8 cellular contexts compared by ENCODE assay signal in genomic region chr4:1767770-1768366, GRCh38. TPM values are rescaled to one million over a fixed set of nuclear protein-coding genes. Genes with fewer than 3 reads are reported as not detected.
DNase-seq lines count a peak whose midpoint lies in the region; ATAC-seq and TF ChIP-seq lines count a peak whose summit lies in the region.

No MANE protein-coding gene starts in this region.

- 36 to 43% methylated on average over 15 to 16 of the region's 32 CpGs for WGBS in tibial nerve, 2 donors

- POLR2A ChIA-PET in activated naive CD8-positive, alpha-beta T cell treated with anti-CD3 and anti-CD28 coated beads, Interleukin-2, amount 10 ng/mL, durations not matched to agents 7 days and 5 days (lab: Charles Lee) = no interaction called here

- H3K4me1 Mint-ChIP-seq in activated naive CD8-positive, alpha-beta T cell treated with anti-CD3 and anti-CD28 coated beads, Interleukin-2, amount 10 ng/mL, durations not matched to agents 7 days and 5 days = no peaks in the 10 kb centered on the region
- H3K4me1 Mint-ChIP-seq in immature natural killer cell = peaks cover 0 to 2% of the 10 kb centered on the region in 2 donors

- no peak for ATAC-seq in activated naive CD8-positive, alpha-beta T cell treated with anti-CD3 and anti-CD28 coated beads, Interleukin-2, amount 10 ng/mL, durations not matched to agents 7 days and 5 days (ENCODE audit: low read depth)
- no peak for ATAC-seq in HG02610 (IDR thresholded peaks at IDR 0.05; ENCODE audit: unreplicated experiment)

- H3K4me3 ChIP-seq in tibial nerve = peak overlapping the region in 3 of 4 donors; percentile 22 to 53 (median 23)

- H3K4me1 ChIP-seq in tibial nerve = peaks cover 0 to 33% (median 20%) of the 10 kb centered on the region in 4 donors

- no peaks in the 10 kb centered on the region for H3K9me3 ChIP-seq in tibial nerve

- H3K27ac ChIP-seq in tibial nerve = no peak overlapping the region

- no peak overlapping the region for H3K27ac Mint-ChIP-seq in activated naive CD8-positive, alpha-beta T cell treated with anti-CD3 and anti-CD28 coated beads, Interleukin-2, amount 10 ng/mL, durations not matched to agents 7 days and 5 days
- H3K27ac Mint-ChIP-seq in immature natural killer cell = no peak overlapping the region

- no peak for TF ChIP-seq POLR2A in tibial nerve (IDR thresholded peaks at IDR 0.05)

- DNase-seq in NCI-H748 (lab: John Stamatoyannopoulos, UW; ENCODE audit: unreplicated experiment) (peak; percentile 16), NCI-H748 treated with DMSO at 0.1 percent for 48 hours (lab: John Stamatoyannopoulos, UW) (no peak), HuH-7.5 (ENCODE audit: low spot score) (peak; percentile 100), immature natural killer cell (no peak), tibial nerve (ENCODE audit: low spot score in 2 of 2) (no peak), SHP77 (lab: John Stamatoyannopoulos, UW) (no peak)
- DNase-seq in activated naive CD8-positive, alpha-beta T cell treated with anti-CD3 and anti-CD28 coated beads, Interleukin-2, amount 10 ng/mL, durations not matched to agents 7 days and 5 days = no peak

- H3K27me3 Mint-ChIP-seq in activated naive CD8-positive, alpha-beta T cell treated with anti-CD3 and anti-CD28 coated beads, Interleukin-2, amount 10 ng/mL, durations not matched to agents 7 days and 5 days = peaks cover 22% of the 10 kb centered on the region
- H3K27me3 Mint-ChIP-seq in immature natural killer cell (ENCODE audit: low read depth in 3 of 3) = peaks cover 0 to 2% (median 0%) of the 10 kb centered on the region in 3 donors

- no peak for TF ChIP-seq CTCF in tibial nerve (IDR thresholded peaks at IDR 0.05)

- H3K36me3 ChIP-seq in tibial nerve = no peaks in the 10 kb centered on the region

- H3K36me3 Mint-ChIP-seq in activated naive CD8-positive, alpha-beta T cell treated with anti-CD3 and anti-CD28 coated beads, Interleukin-2, amount 10 ng/mL, durations not matched to agents 7 days and 5 days = no peaks in the 10 kb centered on the region
- no peaks in the 10 kb centered on the region for H3K36me3 Mint-ChIP-seq in immature natural killer cell

- peak overlapping the region; percentile 37 for H3K4me3 Mint-ChIP-seq in activated naive CD8-positive, alpha-beta T cell treated with anti-CD3 and anti-CD28 coated beads, Interleukin-2, amount 10 ng/mL, durations not matched to agents 7 days and 5 days
- H3K4me3 Mint-ChIP-seq in immature natural killer cell = peak overlapping the region in 3 of 5 donors; percentile 8 to 30 (median 21)

- H3K27me3 ChIP-seq in tibial nerve = peaks cover 0 to 91% of the 10 kb centered on the region in 2 donors

- H3K9me3 Mint-ChIP-seq in activated naive CD8-positive, alpha-beta T cell treated with anti-CD3 and anti-CD28 coated beads, Interleukin-2, amount 10 ng/mL, durations not matched to agents 7 days and 5 days = no peaks in the 10 kb centered on the region
- H3K9me3 Mint-ChIP-seq in immature natural killer cell = no peaks in the 10 kb centered on the region

- TF ChIP-seq EP300 in tibial nerve (IDR thresholded peaks at IDR 0.05) = no peak

RNA-seq across cellular contexts. Expression of gene FGFR3, which starts 25.2 kb away (rescaled TPM):
- under 1 TPM in 1 of 2 experiments, not detected in 1; 0.14 TPM for total RNA-seq in activated naive CD8-positive, alpha-beta T cell treated with anti-CD3 and anti-CD28 coated beads, Interleukin-2, amount 10 ng/mL, durations not matched to agents 7 days and 5 days
- polyA plus RNA-seq in immature natural killer cell = not detected
- 10 to 100 TPM in 1 of 4 donors, 1 to 10 TPM in 3; 2.7 to 11.2 (median 5.1) TPM for total RNA-seq in tibial nerve

RNA-seq across cellular contexts. Expression of gene TACC3, which starts 46.5 kb away (rescaled TPM):
- 100 to 1,000 TPM; 234 to 235 TPM for total RNA-seq in activated naive CD8-positive, alpha-beta T cell treated with anti-CD3 and anti-CD28 coated beads, Interleukin-2, amount 10 ng/mL, durations not matched to agents 7 days and 5 days
- 10 to 100 TPM in 1 of 3 donors, 1 to 10 TPM in 2; 5.0 to 11.9 (median 7.3) TPM for polyA plus RNA-seq in immature natural killer cell
- total RNA-seq in tibial nerve = 10 to 100 TPM in 2 of 4 donors, 1 to 10 TPM in 2; 8.6 to 15.0 (median 11.9) TPM

RNA-seq across cellular contexts. Expression of gene TMEM129, which starts 46.7 kb away (rescaled TPM):
- 10 to 100 TPM; 27.5 to 27.6 TPM for total RNA-seq in activated naive CD8-positive, alpha-beta T cell treated with anti-CD3 and anti-CD28 coated beads, Interleukin-2, amount 10 ng/mL, durations not matched to agents 7 days and 5 days
- polyA plus RNA-seq in immature natural killer cell = 10 to 100 TPM; 25.5 to 37.9 (median 37.3) TPM
- total RNA-seq in tibial nerve = 10 to 100 TPM; 60.1 to 88.5 (median 82.2) TPM

RNA-seq across cellular contexts. Expression of gene SLBP, which starts 55.7 kb away (rescaled TPM):
- 100 to 1,000 TPM in 1 of 2 experiments, 10 to 100 TPM in 1; 99.7 to 103 TPM for total RNA-seq in activated naive CD8-positive, alpha-beta T cell treated with anti-CD3 and anti-CD28 coated beads, Interleukin-2, amount 10 ng/mL, durations not matched to agents 7 days and 5 days
- 10 to 100 TPM; 59.0 to 71.6 (median 61.7) TPM for polyA plus RNA-seq in immature natural killer cell
- total RNA-seq in tibial nerve = 10 to 100 TPM; 41.7 to 55.9 (median 53.5) TPM

Comparison
In these comparisons a context has a peak if more than half of its experiments do, and no peak if none do; other contexts are left out.
1. DNase-seq: peak in NCI-H748 (single experiment) and HuH-7.5 (single experiment); none in NCI-H748 treated with DMSO at 0.1 percent for 48 hours (single experiment), activated naive CD8-positive, alpha-beta T cell treated with anti-CD3 and anti-CD28 coated beads, Interleukin-2, amount 10 ng/mL, durations not matched to agents 7 days and 5 days (single experiment), immature natural killer cell (0 of 3), tibial nerve (0 of 2) and SHP77 (0 of 2).
2. RNA of gene TACC3, which starts 46.5 kb away (total RNA-seq): 234 to 235 TPM in activated naive CD8-positive, alpha-beta T cell treated with anti-CD3 and anti-CD28 coated beads, Interleukin-2, amount 10 ng/mL, durations not matched to agents 7 days and 5 days; 8.6 to 15.0 TPM in tibial nerve; every median in the first group is over 10 times any median in the second.